In the genomic region with DNA sequence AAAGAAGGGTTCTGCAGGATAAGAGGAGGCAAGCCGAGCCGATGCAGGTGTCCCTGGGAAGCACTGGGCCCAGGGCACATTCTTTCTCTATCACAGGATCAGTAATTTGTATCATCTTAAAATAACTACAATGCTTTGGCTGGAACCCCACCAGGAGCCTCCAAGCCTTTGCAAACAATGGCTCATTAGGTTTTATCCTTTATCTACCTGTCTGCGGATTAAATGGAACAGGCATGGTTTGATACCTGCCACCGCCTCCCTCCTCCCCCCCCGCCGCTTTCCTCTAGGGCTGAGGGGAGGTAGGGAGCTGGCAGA, we compare ENCODE assay signal across 1 cellular context.
TF ChIP-seq lines count a peak whose summit lies in the region.

No MANE protein-coding gene starts in this region.

TF ChIP-seq in H1, 55 proteins besides CTCF, POLR2A, EP300 and RAD21:
- TF ChIP-seq TAF1 (IDR thresholded peaks at IDR 0.05; ENCODE audit: low read depth, low read length) (no peak), FOSL1 (IDR thresholded peaks at IDR 0.05; ENCODE audit: insufficient read depth, low read depth, low read length) (no peak), KDM5A (IDR thresholded peaks at IDR 0.05; ENCODE audit: low read length) (no peak), HDAC2 (IDR thresholded peaks at IDR 0.05; ENCODE audit: borderline replicate concordance in 1 of 2, low read depth in 2 of 2, low read length in 2 of 2) (no peak), HDAC6 (IDR thresholded peaks at IDR 0.05; ENCODE audit: low read depth, low read length) (no peak), KDM4A (IDR thresholded peaks at IDR 0.05; ENCODE audit: low read depth, low read length, severe bottlenecking) (no peak), NANOG (IDR thresholded peaks at IDR 0.05; ENCODE audit: insufficient read depth, low read depth, low read length, poor library complexity, severe bottlenecking) (no peak), POU5F1 (IDR thresholded peaks at IDR 0.05; ENCODE audit: low read depth, low read length) (no peak), SAP30 (IDR thresholded peaks at IDR 0.05; ENCODE audit: insufficient read depth, insufficient replicate concordance, low read length) (no peak), RBBP5 (IDR thresholded peaks at IDR 0.05; ENCODE audit: borderline replicate concordance, low read depth, low read length) (no peak)
- TF ChIP-seq, protein P1, sequence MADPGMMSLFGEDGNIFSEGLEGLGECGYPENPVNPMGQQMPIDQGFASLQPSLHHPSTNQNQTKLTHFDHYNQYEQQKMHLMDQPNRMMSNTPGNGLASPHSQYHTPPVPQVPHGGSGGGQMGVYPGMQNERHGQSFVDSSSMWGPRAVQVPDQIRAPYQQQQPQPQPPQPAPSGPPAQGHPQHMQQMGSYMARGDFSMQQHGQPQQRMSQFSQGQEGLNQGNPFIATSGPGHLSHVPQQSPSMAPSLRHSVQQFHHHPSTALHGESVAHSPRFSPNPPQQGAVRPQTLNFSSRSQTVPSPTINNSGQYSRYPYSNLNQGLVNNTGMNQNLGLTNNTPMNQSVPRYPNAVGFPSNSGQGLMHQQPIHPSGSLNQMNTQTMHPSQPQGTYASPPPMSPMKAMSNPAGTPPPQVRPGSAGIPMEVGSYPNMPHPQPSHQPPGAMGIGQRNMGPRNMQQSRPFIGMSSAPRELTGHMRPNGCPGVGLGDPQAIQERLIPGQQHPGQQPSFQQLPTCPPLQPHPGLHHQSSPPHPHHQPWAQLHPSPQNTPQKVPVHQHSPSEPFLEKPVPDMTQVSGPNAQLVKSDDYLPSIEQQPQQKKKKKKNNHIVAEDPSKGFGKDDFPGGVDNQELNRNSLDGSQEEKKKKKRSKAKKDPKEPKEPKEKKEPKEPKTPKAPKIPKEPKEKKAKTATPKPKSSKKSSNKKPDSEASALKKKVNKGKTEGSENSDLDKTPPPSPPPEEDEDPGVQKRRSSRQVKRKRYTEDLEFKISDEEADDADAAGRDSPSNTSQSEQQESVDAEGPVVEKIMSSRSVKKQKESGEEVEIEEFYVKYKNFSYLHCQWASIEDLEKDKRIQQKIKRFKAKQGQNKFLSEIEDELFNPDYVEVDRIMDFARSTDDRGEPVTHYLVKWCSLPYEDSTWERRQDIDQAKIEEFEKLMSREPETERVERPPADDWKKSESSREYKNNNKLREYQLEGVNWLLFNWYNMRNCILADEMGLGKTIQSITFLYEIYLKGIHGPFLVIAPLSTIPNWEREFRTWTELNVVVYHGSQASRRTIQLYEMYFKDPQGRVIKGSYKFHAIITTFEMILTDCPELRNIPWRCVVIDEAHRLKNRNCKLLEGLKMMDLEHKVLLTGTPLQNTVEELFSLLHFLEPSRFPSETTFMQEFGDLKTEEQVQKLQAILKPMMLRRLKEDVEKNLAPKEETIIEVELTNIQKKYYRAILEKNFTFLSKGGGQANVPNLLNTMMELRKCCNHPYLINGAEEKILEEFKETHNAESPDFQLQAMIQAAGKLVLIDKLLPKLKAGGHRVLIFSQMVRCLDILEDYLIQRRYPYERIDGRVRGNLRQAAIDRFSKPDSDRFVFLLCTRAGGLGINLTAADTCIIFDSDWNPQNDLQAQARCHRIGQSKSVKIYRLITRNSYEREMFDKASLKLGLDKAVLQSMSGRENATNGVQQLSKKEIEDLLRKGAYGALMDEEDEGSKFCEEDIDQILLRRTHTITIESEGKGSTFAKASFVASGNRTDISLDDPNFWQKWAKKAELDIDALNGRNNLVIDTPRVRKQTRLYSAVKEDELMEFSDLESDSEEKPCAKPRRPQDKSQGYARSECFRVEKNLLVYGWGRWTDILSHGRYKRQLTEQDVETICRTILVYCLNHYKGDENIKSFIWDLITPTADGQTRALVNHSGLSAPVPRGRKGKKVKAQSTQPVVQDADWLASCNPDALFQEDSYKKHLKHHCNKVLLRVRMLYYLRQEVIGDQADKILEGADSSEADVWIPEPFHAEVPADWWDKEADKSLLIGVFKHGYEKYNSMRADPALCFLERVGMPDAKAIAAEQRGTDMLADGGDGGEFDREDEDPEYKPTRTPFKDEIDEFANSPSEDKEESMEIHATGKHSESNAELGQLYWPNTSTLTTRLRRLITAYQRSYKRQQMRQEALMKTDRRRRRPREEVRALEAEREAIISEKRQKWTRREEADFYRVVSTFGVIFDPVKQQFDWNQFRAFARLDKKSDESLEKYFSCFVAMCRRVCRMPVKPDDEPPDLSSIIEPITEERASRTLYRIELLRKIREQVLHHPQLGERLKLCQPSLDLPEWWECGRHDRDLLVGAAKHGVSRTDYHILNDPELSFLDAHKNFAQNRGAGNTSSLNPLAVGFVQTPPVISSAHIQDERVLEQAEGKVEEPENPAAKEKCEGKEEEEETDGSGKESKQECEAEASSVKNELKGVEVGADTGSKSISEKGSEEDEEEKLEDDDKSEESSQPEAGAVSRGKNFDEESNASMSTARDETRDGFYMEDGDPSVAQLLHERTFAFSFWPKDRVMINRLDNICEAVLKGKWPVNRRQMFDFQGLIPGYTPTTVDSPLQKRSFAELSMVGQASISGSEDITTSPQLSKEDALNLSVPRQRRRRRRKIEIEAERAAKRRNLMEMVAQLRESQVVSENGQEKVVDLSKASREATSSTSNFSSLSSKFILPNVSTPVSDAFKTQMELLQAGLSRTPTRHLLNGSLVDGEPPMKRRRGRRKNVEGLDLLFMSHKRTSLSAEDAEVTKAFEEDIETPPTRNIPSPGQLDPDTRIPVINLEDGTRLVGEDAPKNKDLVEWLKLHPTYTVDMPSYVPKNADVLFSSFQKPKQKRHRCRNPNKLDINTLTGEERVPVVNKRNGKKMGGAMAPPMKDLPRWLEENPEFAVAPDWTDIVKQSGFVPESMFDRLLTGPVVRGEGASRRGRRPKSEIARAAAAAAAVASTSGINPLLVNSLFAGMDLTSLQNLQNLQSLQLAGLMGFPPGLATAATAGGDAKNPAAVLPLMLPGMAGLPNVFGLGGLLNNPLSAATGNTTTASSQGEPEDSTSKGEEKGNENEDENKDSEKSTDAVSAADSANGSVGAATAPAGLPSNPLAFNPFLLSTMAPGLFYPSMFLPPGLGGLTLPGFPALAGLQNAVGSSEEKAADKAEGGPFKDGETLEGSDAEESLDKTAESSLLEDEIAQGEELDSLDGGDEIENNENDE (IDR thresholded peaks at IDR 0.05; ENCODE audit: insufficient replicate concordance, low read length) = no peak
